23 cellular contexts compared by ENCODE assay signal in the genomic region with DNA sequence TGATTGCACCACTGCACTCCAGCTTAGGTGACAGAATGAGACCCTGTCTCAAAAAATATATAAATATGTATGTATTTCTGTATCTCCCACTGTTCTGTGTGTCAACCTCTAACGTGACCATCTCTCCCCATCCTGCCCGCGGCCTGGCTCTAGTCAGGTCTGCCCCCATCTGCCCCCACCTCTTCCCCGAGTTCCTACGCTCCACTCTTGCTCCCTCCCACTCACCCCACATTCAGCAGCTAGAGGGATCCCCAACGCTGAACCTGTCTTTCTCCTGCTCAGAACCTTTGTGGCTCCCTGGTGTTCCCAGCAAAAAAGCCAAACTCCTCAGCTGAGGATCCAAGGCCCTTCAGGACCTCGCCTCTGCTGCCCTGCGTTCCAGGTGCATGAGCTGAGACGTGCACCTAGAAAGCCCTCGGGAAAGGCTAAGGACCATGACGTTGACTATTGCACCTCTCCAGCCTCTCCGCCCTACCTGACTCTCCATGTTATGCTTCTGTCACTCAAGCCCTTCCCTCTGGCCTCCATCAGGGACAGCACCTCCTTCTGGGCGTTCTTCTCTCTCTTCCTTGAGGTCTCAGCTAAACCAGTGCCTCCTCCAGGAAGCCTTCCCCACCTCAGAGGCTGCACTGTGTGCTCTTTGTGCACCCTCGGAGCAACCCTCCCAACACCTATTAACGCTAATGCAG. TPM values are rescaled to one million over a fixed set of nuclear protein-coding genes. Genes with fewer than 3 reads are reported as not detected.
DNase-seq lines count a peak whose midpoint lies in the region; ATAC-seq and TF ChIP-seq lines count a peak whose summit lies in the region.
"Had no signal": no experiment of that assay in that cellular context is flagged by ENCODE, and none has a peak within 500 bp of the region (broad histone marks: within the 10 kb centered on the region; RNA-seq: fewer than 3 reads in every experiment).

No MANE protein-coding gene starts in this region.

- WGBS in transverse colon (ENCODE audit: low coverage in 1 of 2), 2 donors, result 76 to 86% methylated on average over 5 to 15 of the region's 15 CpGs

- TF ChIP-seq EP300 in transverse colon (IDR thresholded peaks at IDR 0.05; ENCODE audit: low read depth), result no peak

- peaks cover 12% of the 10 kb centered on the region; the same call in 1 of the 2 replicates for H3K36me3 Mint-ChIP-seq in WTC11

- H3K4me3 ChIP-seq in lower lobe of right lung (no peak overlapping the region), subcutaneous abdominal adipose tissue (ENCODE audit: low read depth in 1 of 5, low read length in 5 of 5) (peak overlapping the region; percentile 44 to 61 (median 60)), transverse colon (no peak overlapping the region)
- H3K4me3 ChIP-seq: coronary artery, uterus had no signal

- no peak overlapping the region for H3K4me3 Mint-ChIP-seq in WTC11
- H3K4me3 Mint-ChIP-seq: CD8-positive, alpha-beta memory T cell; nephron; T-cell had no signal

- H3K27ac ChIP-seq in lower lobe of right lung (no peak overlapping the region), subcutaneous abdominal adipose tissue (ENCODE audit: low read depth, low read length) (peak overlapping the region; percentile 82), transverse colon (no peak overlapping the region)
- H3K27ac ChIP-seq: epithelial cell of prostate had no signal

- DNase-seq in Right ventricle myocardium superior (peak; percentile 20), left cardiac atrium (no peak), WTC11 (ENCODE audit: low spot score) (no peak), lower lobe of right lung (no peak), transverse colon (no peak), epidermal melanocyte (ENCODE audit: insufficient read length, low spot score) (no peak)
- DNase-seq: ACHN; activated naive CD4-positive, alpha-beta T cell; CD8-positive, alpha-beta memory T cell; EL; foreskin melanocyte; NCI-H510A; stimulated activated CD4-positive, alpha-beta T cell treated with anti-CD3 and anti-CD28 coated beads, Interleukin-12 subunit alpha, Interleukin-12 subunit beta, amount 100 ng/mL, for 4 hours; T-cell; uterus had no signal

- H3K4me1 Mint-ChIP-seq in WTC11, result peaks cover 20% of the 10 kb centered on the region

- no peaks in the 10 kb centered on the region for H3K9me3 Mint-ChIP-seq in WTC11
- H3K9me3 Mint-ChIP-seq: CD8-positive, alpha-beta memory T cell; nephron; T-cell had no signal

- H3K27me3 Mint-ChIP-seq in WTC11 (ENCODE audit: low read depth), result no peaks in the 10 kb centered on the region
- H3K27me3 Mint-ChIP-seq: CD8-positive, alpha-beta memory T cell; T-cell had no signal

- H3K27ac Mint-ChIP-seq in WTC11, result peak overlapping the region; percentile 94
- H3K27ac Mint-ChIP-seq: T-cell had no signal

- H3K4me1 ChIP-seq in lower lobe of right lung (peaks cover 14% of the 10 kb centered on the region), subcutaneous abdominal adipose tissue (ENCODE audit: control insufficient read depth in 5 of 5, insufficient read depth in 5 of 5, low read length in 5 of 5) (peaks cover 5 to 64% (median 50%) of the 10 kb centered on the region in 5 donors), transverse colon (peaks cover 0 to 12% (median 4%) of the 10 kb centered on the region in 4 donors)

- CTCF ChIA-PET in WTC11 (lab: Charles Lee), result interaction anchor here (0.6 to 2.8 kb wide), 6 partner anchors 9 to 127 kb away, joined by 3 to 23 read pairs (median 4); partner anchors contain the start of gene TTC9B

- H3K36me3 ChIP-seq in lower lobe of right lung (peaks cover 30% of the 10 kb centered on the region), subcutaneous abdominal adipose tissue (ENCODE audit: control insufficient read depth in 5 of 5, insufficient read depth in 5 of 5, low read length in 5 of 5) (peaks cover 0 to 58% (median 38%) of the 10 kb centered on the region in 5 donors), transverse colon (peaks cover 0 to 7% (median 3%) of the 10 kb centered on the region in 4 donors)
- H3K36me3 ChIP-seq: uterus had no signal

- no peak for TF ChIP-seq POLR2A in transverse colon (IDR thresholded peaks at IDR 0.05)

- in situ Hi-C loops in transverse colon (cut with MboI; ENCODE audit: low pct_ligation_motif_present in 1 of 4, low pct_unique_long_range_greater_than_20kb in 1 of 4, low sequenced_read_pairs in 3 of 4), result no loop called here

- ATAC-seq in Right ventricle myocardium superior (ENCODE audit: poor library complexity) (no peak), left cardiac atrium (no peak), WTC11 (peak; percentile 45), lower lobe of right lung (peak; percentile 9 to 58), HG03039 (IDR thresholded peaks at IDR 0.05; ENCODE audit: unreplicated experiment) (no peak)
- ATAC-seq: T-cell had no signal

- intact Hi-C loops in Right ventricle myocardium superior (cut with DNase I), result no loop called here
- intact Hi-C loops in left cardiac atrium (cut with DNase I), result no loop called here
- intact Hi-C loops in lower lobe of right lung (cut with DNase I), result no loop called here
- intact Hi-C loops in transverse colon (cut with DNase I; ENCODE audit: low total_unique reads), result no loop called here

- H3K27me3 ChIP-seq in lower lobe of right lung (ENCODE audit: low read depth) (no peaks in the 10 kb centered on the region), subcutaneous abdominal adipose tissue (ENCODE audit: control insufficient read depth in 5 of 5, insufficient read depth in 4 of 5, low read length in 5 of 5) (no peaks in the 10 kb centered on the region), transverse colon (no peaks in the 10 kb centered on the region)
- H3K27me3 ChIP-seq: uterus had no signal

- no peaks in the 10 kb centered on the region for H3K9me3 ChIP-seq in lower lobe of right lung
- H3K9me3 ChIP-seq in subcutaneous abdominal adipose tissue (ENCODE audit: control insufficient read depth in 5 of 5, low read length in 5 of 5), result no peaks in the 10 kb centered on the region
- no peaks in the 10 kb centered on the region for H3K9me3 ChIP-seq in transverse colon
- H3K9me3 ChIP-seq: uterus had no signal

- POLR2A ChIA-PET in WTC11 (lab: Charles Lee), result interaction anchor here (0.5 to 0.6 kb wide), 3 partner anchors 9 to 146 kb away, joined by 3 to 6 read pairs (median 3); partner anchors contain the start of gene PRX

- peak overlapping the region in 3 of 5 donors; percentile 13 to 73 (median 58) for H3K9ac ChIP-seq in subcutaneous abdominal adipose tissue (ENCODE audit: low read length in 5 of 5)

- TF ChIP-seq CTCF in WTC11 (IDR thresholded peaks at IDR 0.05) (no peak), lower lobe of right lung (IDR thresholded peaks at IDR 0.05) (no peak), transverse colon (IDR thresholded peaks at IDR 0.05) (no peak)

TF ChIP-seq in WTC11, 78 proteins besides CTCF, POLR2A, EP300 and RAD21 (continues in another document):
- TF ChIP-seq FOXP1 (CRISPR knock-in tag; IDR thresholded peaks at IDR 0.05; ENCODE audit: borderline replicate concordance) (no peak), ATF1 (CRISPR knock-in tag; IDR thresholded peaks at IDR 0.05) (no peak), SMAD3 (CRISPR knock-in tag; IDR thresholded peaks at IDR 0.05; ENCODE audit: borderline replicate concordance) (no peak), ZNF281 (CRISPR knock-in tag; IDR thresholded peaks at IDR 0.05) (no peak), RORB (CRISPR knock-in tag; IDR thresholded peaks at IDR 0.05) (no peak)
- TF ChIP-seq, protein P1, sequence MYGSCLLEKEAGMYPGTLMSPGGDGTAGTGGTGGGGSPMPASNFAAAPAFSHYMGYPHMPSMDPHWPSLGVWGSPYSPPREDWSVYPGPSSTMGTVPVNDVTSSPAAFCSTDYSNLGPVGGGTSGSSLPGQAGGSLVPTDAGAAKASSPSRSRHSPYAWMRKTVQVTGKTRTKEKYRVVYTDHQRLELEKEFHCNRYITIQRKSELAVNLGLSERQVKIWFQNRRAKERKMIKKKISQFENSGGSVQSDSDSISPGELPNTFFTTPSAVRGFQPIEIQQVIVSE (CRISPR knock-in tag; IDR thresholded peaks at IDR 0.05; ENCODE audit: borderline replicate concordance), result no peak

RNA-seq across cellular contexts. Expression of gene AKT2, which starts 18.1 kb away (rescaled TPM):
- 126 TPM for total RNA-seq in Right ventricle myocardium superior
- total RNA-seq in left cardiac atrium, result 100 to 1,000 TPM; 110 to 119 TPM
- 156 to 174 TPM (median 161 TPM) in 3 replicates for total RNA-seq in WTC11 (2021)
- total RNA-seq in lower lobe of right lung, result 102 TPM
- 100 to 1,000 TPM in 2 of 4 donors, 10 to 100 TPM in 2; 63.2 to 266 (median 138) TPM for total RNA-seq in transverse colon

RNA-seq across cellular contexts. Expression of gene CCNP, which starts 40.6 kb away (rescaled TPM):
- total RNA-seq in Right ventricle myocardium superior, result not detected
- total RNA-seq in left cardiac atrium, result under 1 TPM; 0.15 to 0.31 TPM
- total RNA-seq in WTC11 (2021), result 0.83 to 2.4 TPM (median 1.9 TPM) in 3 replicates
- total RNA-seq in lower lobe of right lung, result not detected
- under 1 TPM in 1 of 4 donors, not detected in 3; 1.00 TPM for total RNA-seq in transverse colon

RNA-seq across cellular contexts. Expression of gene TTC9B, which starts 48.9 kb away (rescaled TPM):
- total RNA-seq in Right ventricle myocardium superior (not detected), left cardiac atrium (not detected), WTC11 (2021) (0.23 TPM in 1 of 3 replicates, not detected in the others), lower lobe of right lung (not detected), transverse colon (not detected)
- total RNA-seq: astrocyte; CD8-positive, alpha-beta memory T cell; lower leg skin; pulmonary artery endothelial cell; T-cell; uterus had no signal

Comparison
In these comparisons a context has a peak if more than half of its experiments do, and no peak if none do; other contexts are left out.
1. ATAC-seq: peak in WTC11 (single experiment) and lower lobe of right lung (2 of 2); none in Right ventricle myocardium superior (single experiment), left cardiac atrium (0 of 2) and HG03039 (single experiment).
2. H3K4me3 ChIP-seq: peak in subcutaneous abdominal adipose tissue (5 of 5); none in lower lobe of right lung (single experiment) and transverse colon (0 of 4).